Comparison of ENCODE assay signal across 8 cellular contexts in genomic region chr2:105398522-105399206, GRCh38. TPM values are rescaled to one million over a fixed set of nuclear protein-coding genes. Genes with fewer than 3 reads are reported as not detected.
A peak's percentile ranks its signal among the peaks of the same experiment; 100 is the strongest.
DNase-seq lines count a peak whose midpoint lies in the region; ATAC-seq and TF ChIP-seq lines count a peak whose summit lies in the region.

Gene FHL2, minus strand, starts transcription at chr2:105399051. Its CDS starts 12,535 bp downstream, at chr2:105386516.

- H3K4me3 ChIP-seq in esophagus (ENCODE audit: low read depth in 1 of 2, low read length in 2 of 2) (peak within 1 kb of the TSS; percentile 72 to 81), muscle layer of duodenum (ENCODE audit: low read depth in 1 of 2, low read length in 2 of 2) (peak within 1 kb of the TSS; percentile 81 to 84)

- H3K27me3 ChIP-seq in esophagus (ENCODE audit: control insufficient read depth in 1 of 2, insufficient read depth in 2 of 2, low read length in 2 of 2) (no peaks in the 10 kb centered on the region), muscle layer of duodenum (ENCODE audit: low read depth, low read length) (no peaks in the 10 kb centered on the region)

- no peaks in the 10 kb centered on the region for H3K36me3 ChIP-seq in esophagus (ENCODE audit: control insufficient read depth in 2 of 2, insufficient read depth in 2 of 2, low read length in 1 of 2)
- H3K36me3 ChIP-seq in muscle layer of duodenum (ENCODE audit: control insufficient read depth in 1 of 2, insufficient read depth in 2 of 2, low read length in 2 of 2): no peaks in the 10 kb centered on the region

- 1% methylated on average over 61 of the region's 61 CpGs for WGBS in esophagus, 2 donors

- peak; percentile 100 for ATAC-seq in HG03354 (IDR thresholded peaks at IDR 0.05; ENCODE audit: poor library complexity, severe bottlenecking, unreplicated experiment)

- DNase-seq in GM19238 (ENCODE audit: insufficient read length, low spot score) (peak; percentile 74), NOMO-1 treated with dmso at 0.1 percent for 144 hours (lab: John Stamatoyannopoulos, UW; ENCODE audit: unreplicated experiment) (peak; percentile 18), activated T-cell treated with anti-CD3 and anti-CD28 coated beads for 48 hours (ENCODE audit: low read depth) (peak; percentile 73)
- DNase-seq in stimulated activated CD8-positive, alpha-beta memory T cell treated with anti-CD3 and anti-CD28 coated beads, Interleukin-7, amount 100 ng/mL, for 48 hours (ENCODE audit: extremely low read depth in 1 of 2, low read depth in 1 of 2): peak; percentile 50

- H3K4me1 ChIP-seq in esophagus (ENCODE audit: control insufficient read depth in 2 of 2, insufficient read depth in 2 of 2, low read length in 1 of 2) (peaks cover 3 to 10% of the 10 kb centered on the region in 2 donors), muscle layer of duodenum (ENCODE audit: control insufficient read depth in 1 of 2, insufficient read depth in 2 of 2, low read length in 2 of 2) (peaks cover 9 to 12% of the 10 kb centered on the region in 2 donors)

- no peaks in the 10 kb centered on the region for H3K9me3 ChIP-seq in esophagus (ENCODE audit: control insufficient read depth in 2 of 2, insufficient read depth in 1 of 2, low read depth in 1 of 2, low read length in 1 of 2)
- no peaks in the 10 kb centered on the region for H3K9me3 ChIP-seq in muscle layer of duodenum (ENCODE audit: control insufficient read depth in 1 of 2, low read length in 2 of 2)

- TF ChIP-seq CTCF in C4-2B (conservative IDR thresholded peaks at IDR 0.05): peak; percentile 75

- H3K27ac ChIP-seq in C4-2B (peak within 1 kb of the TSS; percentile 10; the same call in 1 of the 2 replicates), esophagus (ENCODE audit: low read depth in 2 of 2, low read length in 1 of 2) (peak within 1 kb of the TSS; percentile 81 to 91), muscle layer of duodenum (ENCODE audit: low read length) (peak within 1 kb of the TSS; percentile 92)

RNA-seq across cellular contexts. Expression of gene FHL2, which starts in this region (rescaled TPM):
- polyA plus RNA-seq in esophagus: 10 to 100 TPM; 17.6 to 55.5 TPM

Comparison
In these comparisons a context has a peak if more than half of its experiments do, and no peak if none do; other contexts are left out.
1. Peak in every context shown above with its lines: DNase-seq, ATAC-seq, H3K4me3 ChIP-seq and H3K27ac ChIP-seq.
2. H3K27ac ChIP-seq: peak in every context shown above with its lines; median percentile 92 in muscle layer of duodenum; 86 in esophagus; 10 in C4-2B.
3. DNase-seq: peak in every context shown above with its lines; median percentile 74 in GM19238; 73 in activated T-cell treated with anti-CD3 and anti-CD28 coated beads for 48 hours; 50 in stimulated activated CD8-positive, alpha-beta memory T cell treated with anti-CD3 and anti-CD28 coated beads, Interleukin-7, amount 100 ng/mL, for 48 hours; 18 in NOMO-1 treated with dmso at 0.1 percent for 144 hours.